ENCODE assay signal across 1 cellular context in the genomic region with DNA sequence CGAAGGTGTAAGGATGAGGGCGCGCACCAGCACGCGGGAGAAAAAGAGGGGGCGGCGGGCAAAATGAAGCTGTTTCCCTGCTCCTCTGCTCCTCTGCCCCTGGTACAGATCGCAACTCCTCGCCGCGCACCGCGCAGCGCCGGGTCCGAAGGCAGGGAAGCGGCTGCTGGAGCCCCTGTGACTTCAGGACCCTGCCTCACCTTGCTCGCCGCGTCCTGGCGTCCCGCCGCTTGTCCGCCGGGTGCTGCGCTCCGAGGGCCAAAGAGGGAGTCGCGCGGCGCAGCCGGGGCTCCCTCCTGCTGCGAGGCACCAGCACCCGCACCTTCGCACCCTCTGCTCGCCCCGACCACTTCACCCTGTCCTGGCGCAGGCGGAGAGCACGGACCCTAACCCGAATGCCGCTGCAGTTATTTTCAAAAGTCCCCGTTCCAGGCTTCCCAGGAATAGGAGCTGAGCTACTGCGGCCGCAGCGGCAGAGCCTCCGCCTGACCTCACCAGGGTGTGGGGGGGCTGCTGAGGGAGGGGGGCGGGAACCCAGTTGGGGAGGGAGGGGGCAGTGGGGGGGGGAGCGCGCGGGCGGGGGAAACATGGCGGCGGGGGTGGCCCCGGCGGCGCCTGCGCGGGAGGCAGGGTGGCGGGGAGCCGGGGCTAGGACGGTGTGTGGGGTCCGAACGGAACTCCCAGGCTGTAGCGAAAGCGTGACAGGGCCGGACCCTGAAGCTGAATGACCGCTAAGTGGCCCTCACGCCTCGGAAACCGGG.
A peak's percentile ranks its signal among the peaks of the same experiment; 100 is the strongest.
TF ChIP-seq lines count a peak whose summit lies in the region.

A gene with protein sequence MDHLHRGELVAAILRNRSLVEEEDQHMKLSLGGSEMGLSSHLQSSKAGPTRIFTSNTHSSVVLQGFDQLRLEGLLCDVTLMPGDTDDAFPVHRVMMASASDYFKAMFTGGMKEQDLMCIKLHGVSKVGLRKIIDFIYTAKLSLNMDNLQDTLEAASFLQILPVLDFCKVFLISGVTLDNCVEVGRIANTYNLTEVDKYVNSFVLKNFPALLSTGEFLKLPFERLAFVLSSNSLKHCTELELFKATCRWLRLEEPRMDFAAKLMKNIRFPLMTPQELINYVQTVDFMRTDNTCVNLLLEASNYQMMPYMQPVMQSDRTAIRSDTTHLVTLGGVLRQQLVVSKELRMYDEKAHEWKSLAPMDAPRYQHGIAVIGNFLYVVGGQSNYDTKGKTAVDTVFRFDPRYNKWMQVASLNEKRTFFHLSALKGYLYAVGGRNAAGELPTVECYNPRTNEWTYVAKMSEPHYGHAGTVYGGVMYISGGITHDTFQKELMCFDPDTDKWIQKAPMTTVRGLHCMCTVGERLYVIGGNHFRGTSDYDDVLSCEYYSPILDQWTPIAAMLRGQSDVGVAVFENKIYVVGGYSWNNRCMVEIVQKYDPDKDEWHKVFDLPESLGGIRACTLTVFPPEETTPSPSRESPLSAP (minus strand): TSS at position 503 of the 761 bp plus-strand sequence. CDS start 88,337 bp downstream, outside the sequence.

TF ChIP-seq in IMR-90, 13 proteins besides CTCF, POLR2A, EP300 and RAD21:
- TF ChIP-seq NFE2L2 (IDR thresholded peaks at IDR 0.05; ENCODE audit: low read depth, low read length) (no peak), MAZ (IDR thresholded peaks at IDR 0.05; ENCODE audit: borderline replicate concordance, low read depth, low read length) (peak; percentile 40; the same call in 1 of the 2 replicates), CEBPB (IDR thresholded peaks at IDR 0.05; ENCODE audit: low read depth, low read length) (no peak), RCOR1 (IDR thresholded peaks at IDR 0.05; ENCODE audit: insufficient replicate concordance, low read length) (no peak)
- TF ChIP-seq, protein P1, sequence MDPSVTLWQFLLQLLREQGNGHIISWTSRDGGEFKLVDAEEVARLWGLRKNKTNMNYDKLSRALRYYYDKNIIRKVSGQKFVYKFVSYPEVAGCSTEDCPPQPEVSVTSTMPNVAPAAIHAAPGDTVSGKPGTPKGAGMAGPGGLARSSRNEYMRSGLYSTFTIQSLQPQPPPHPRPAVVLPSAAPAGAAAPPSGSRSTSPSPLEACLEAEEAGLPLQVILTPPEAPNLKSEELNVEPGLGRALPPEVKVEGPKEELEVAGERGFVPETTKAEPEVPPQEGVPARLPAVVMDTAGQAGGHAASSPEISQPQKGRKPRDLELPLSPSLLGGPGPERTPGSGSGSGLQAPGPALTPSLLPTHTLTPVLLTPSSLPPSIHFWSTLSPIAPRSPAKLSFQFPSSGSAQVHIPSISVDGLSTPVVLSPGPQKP (IDR thresholded peaks at IDR 0.05; ENCODE audit: borderline replicate concordance, low read depth, low read length) = no peak
- TF ChIP-seq, protein P2, sequence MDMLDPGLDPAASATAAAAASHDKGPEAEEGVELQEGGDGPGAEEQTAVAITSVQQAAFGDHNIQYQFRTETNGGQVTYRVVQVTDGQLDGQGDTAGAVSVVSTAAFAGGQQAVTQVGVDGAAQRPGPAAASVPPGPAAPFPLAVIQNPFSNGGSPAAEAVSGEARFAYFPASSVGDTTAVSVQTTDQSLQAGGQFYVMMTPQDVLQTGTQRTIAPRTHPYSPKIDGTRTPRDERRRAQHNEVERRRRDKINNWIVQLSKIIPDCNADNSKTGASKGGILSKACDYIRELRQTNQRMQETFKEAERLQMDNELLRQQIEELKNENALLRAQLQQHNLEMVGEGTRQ (IDR thresholded peaks at IDR 0.05; ENCODE audit: low read depth, low read length) = no peak
TF ChIP-seq in IMR-90: peak in this region for 1.
